ENCODE assay signal across 8 cellular contexts in the genomic region with DNA sequence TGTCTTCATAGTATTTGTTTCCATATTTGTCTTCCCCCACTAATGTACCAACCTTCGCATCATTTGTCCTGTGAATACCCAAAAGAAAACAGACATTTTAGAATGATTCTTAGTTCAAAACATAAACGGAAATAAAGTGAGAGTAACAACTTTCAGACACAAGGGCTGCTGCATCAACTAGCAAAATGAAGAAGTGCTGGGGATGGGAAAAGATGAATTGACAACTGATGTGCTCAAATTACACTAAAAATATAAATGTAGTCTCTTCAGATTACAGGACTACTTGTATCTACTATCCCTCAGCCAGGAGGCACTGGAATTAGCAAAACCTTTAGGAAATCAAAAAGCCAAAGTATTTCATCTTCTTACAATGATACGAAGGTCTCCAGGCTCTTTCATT. TPM values are rescaled to one million over a fixed set of nuclear protein-coding genes. Genes with fewer than 3 reads are reported as not detected.
DNase-seq lines count a peak whose midpoint lies in the region; ATAC-seq, FAIRE-seq and TF ChIP-seq lines count a peak whose summit lies in the region.

No MANE protein-coding gene starts in this region.

- DNase-seq in HAP-1 (ENCODE audit: low spot score in 2 of 2) (no peak), glutamatergic neuron (no peak), small intestine (no peak), DMS153 treated with DMSO at 0.1 percent for 48 hours (lab: John Stamatoyannopoulos, UW; ENCODE audit: unreplicated experiment) (no peak)
- DNase-seq in T-helper 2 cell treated with Interferon-gamma antibody and Interleukin-4, amounts not matched to agents 5 μg/mL and 100 μg/mL, for 36 hours (ENCODE audit: low spot score): no peak

- no peaks in the 10 kb centered on the region for H3K27me3 ChIP-seq in HAP-1 (ENCODE audit: low read depth)
- no peaks in the 10 kb centered on the region for H3K27me3 ChIP-seq in small intestine (ENCODE audit: control insufficient read depth in 2 of 2, insufficient read depth in 2 of 2, low read length in 2 of 2)

- H3K4me1 ChIP-seq in HAP-1 (peaks cover 3% of the 10 kb centered on the region), small intestine (ENCODE audit: control insufficient read depth in 2 of 2, insufficient read depth in 1 of 2, low read depth in 1 of 2, low read length in 1 of 2) (no peaks in the 10 kb centered on the region)

- H3K36me3 Mint-ChIP-seq in T-helper 2 cell treated with Interferon-gamma antibody and Interleukin-4, amounts not matched to agents 5 μg/mL and 100 μg/mL, for 36 hours (ENCODE audit: low read depth): peaks cover 35% of the 10 kb centered on the region
- no peaks in the 10 kb centered on the region for H3K36me3 Mint-ChIP-seq in glutamatergic neuron (ENCODE audit: unreplicated experiment)

- FAIRE-seq in small intestine (lab: Jason Lieb, UNC): no peak

- H3K9me3 ChIP-seq in HAP-1 (peaks cover 7% of the 10 kb centered on the region), small intestine (ENCODE audit: control insufficient read depth, low read depth) (no peaks in the 10 kb centered on the region)

- H3K27ac ChIP-seq in small intestine (ENCODE audit: low read depth in 1 of 2, low read length in 1 of 2): peak overlapping the region; percentile 57 to 83

- TF ChIP-seq CTCF in glutamatergic neuron (IDR thresholded peaks at IDR 0.05; ENCODE audit: partially characterized antibody, unreplicated experiment): no peak

- no peaks in the 10 kb centered on the region for H3K27me3 Mint-ChIP-seq in T-helper 2 cell treated with Interferon-gamma antibody and Interleukin-4, amounts not matched to agents 5 μg/mL and 100 μg/mL, for 36 hours (ENCODE audit: low read depth)
- H3K27me3 Mint-ChIP-seq in glutamatergic neuron (ENCODE audit: unreplicated experiment): no peaks in the 10 kb centered on the region

- H3K4me3 Mint-ChIP-seq in T-helper 2 cell treated with Interferon-gamma antibody and Interleukin-4, amounts not matched to agents 5 μg/mL and 100 μg/mL, for 36 hours: peak overlapping the region; percentile 79
- H3K4me3 Mint-ChIP-seq in glutamatergic neuron (ENCODE audit: unreplicated experiment): peak overlapping the region; percentile 96

- H3K4me1 Mint-ChIP-seq in T-helper 2 cell treated with Interferon-gamma antibody and Interleukin-4, amounts not matched to agents 5 μg/mL and 100 μg/mL, for 36 hours (ENCODE audit: low read depth): peaks cover 36% of the 10 kb centered on the region
- H3K4me1 Mint-ChIP-seq in glutamatergic neuron (ENCODE audit: low read depth, unreplicated experiment): peaks cover 4% of the 10 kb centered on the region

- WGBS in small intestine, 3 donors: 19 to 27% (median 20%) methylated on average over 3 of the region's 3 CpGs

- H3K27ac Mint-ChIP-seq in T-helper 2 cell treated with Interferon-gamma antibody and Interleukin-4, amounts not matched to agents 5 μg/mL and 100 μg/mL, for 36 hours: peak overlapping the region; percentile 72
- peak overlapping the region; percentile 82 for H3K27ac Mint-ChIP-seq in glutamatergic neuron (ENCODE audit: unreplicated experiment)

- peaks cover 23% of the 10 kb centered on the region for H3K9me3 Mint-ChIP-seq in T-helper 2 cell treated with Interferon-gamma antibody and Interleukin-4, amounts not matched to agents 5 μg/mL and 100 μg/mL, for 36 hours
- peaks cover 5% of the 10 kb centered on the region for H3K9me3 Mint-ChIP-seq in glutamatergic neuron (ENCODE audit: unreplicated experiment)

- in situ Hi-C loops in HAP-1 (cut with MboI; ENCODE audit: low sequenced_read_pairs): no loop called here

- H3K4me3 ChIP-seq in HAP-1: peak overlapping the region; percentile 87
- H3K4me3 ChIP-seq in small intestine (ENCODE audit: low read depth in 1 of 2, low read length in 2 of 2): peak overlapping the region; percentile 45 to 70

- ATAC-seq in HG03159 (IDR thresholded peaks at IDR 0.05; ENCODE audit: unreplicated experiment) (no peak), GM19397 (IDR thresholded peaks at IDR 0.05; ENCODE audit: unreplicated experiment) (no peak), HG02798 (IDR thresholded peaks at IDR 0.05; ENCODE audit: poor library complexity, unreplicated experiment) (no peak)

- H3K36me3 ChIP-seq in HAP-1 (replicated peaks) (peaks cover 12% of the 10 kb centered on the region; the same call in 1 of the 2 replicates), small intestine (ENCODE audit: control insufficient read depth in 2 of 2, insufficient read depth in 2 of 2, low read length in 2 of 2) (peaks cover 2 to 3% of the 10 kb centered on the region in 2 donors)

RNA-seq across cellular contexts. Expression of a gene that starts 0.7 kb away (rescaled TPM):
- 73.8 TPM for total RNA-seq in glutamatergic neuron (ENCODE audit: unreplicated experiment)
- polyA plus RNA-seq in small intestine: 100 to 1,000 TPM; 164 to 215 (median 200) TPM
